Comparison of ENCODE assay signal across 1 cellular context in genomic region chr17:44584498-44584897, GRCh38.
TF ChIP-seq lines count a peak whose summit lies in the region.

No MANE protein-coding gene starts in this region.

TF ChIP-seq in IMR-90, 13 proteins besides CTCF, POLR2A, EP300 and RAD21 (continued from another document):
- no peak for TF ChIP-seq SMC3 (IDR thresholded peaks at IDR 0.05; ENCODE audit: low read depth, low read length)
- TF ChIP-seq RFX5 (IDR thresholded peaks at IDR 0.05; ENCODE audit: low read depth, low read length): no peak
- no peak for TF ChIP-seq CHD1 (IDR thresholded peaks at IDR 0.05; ENCODE audit: low read depth, low read length)
- no peak for TF ChIP-seq RCOR1 (IDR thresholded peaks at IDR 0.05; ENCODE audit: insufficient replicate concordance, low read length)
- TF ChIP-seq MAZ (IDR thresholded peaks at IDR 0.05; ENCODE audit: borderline replicate concordance, low read depth, low read length): no peak
- no peak for TF ChIP-seq USF2 (IDR thresholded peaks at IDR 0.05; ENCODE audit: low read depth, low read length)
- no peak for TF ChIP-seq BHLHE40 (IDR thresholded peaks at IDR 0.05; ENCODE audit: low read depth, low read length)
- TF ChIP-seq MXI1 (IDR thresholded peaks at IDR 0.05; ENCODE audit: borderline replicate concordance, low read depth, low read length): no peak
